ENCODE assay signal across 14 cellular contexts in the genomic region with DNA sequence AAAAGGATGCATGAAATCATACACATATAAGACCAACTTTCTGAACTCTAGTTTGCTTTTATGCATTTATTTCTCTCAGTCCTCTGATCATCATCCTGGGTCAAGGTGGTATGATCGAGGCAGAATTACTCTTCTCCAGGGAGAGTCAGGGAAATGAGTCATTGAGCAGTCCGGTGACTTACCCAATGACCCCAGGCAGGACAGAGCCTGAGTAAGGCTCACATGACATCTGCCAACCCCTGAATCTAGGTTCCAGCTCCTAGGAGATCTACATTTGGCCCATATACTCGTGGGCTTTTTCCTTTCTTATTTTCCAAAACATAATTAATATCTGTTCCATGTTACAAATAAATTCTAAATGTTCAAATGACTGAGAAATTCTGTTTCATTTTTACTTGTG.
DNase-seq lines count a peak whose midpoint lies in the region; ATAC-seq and TF ChIP-seq lines count a peak whose summit lies in the region.
"Had no signal": no experiment of that assay in that cellular context is flagged by ENCODE, and none has a peak within 500 bp of the region (broad histone marks: within the 10 kb centered on the region; RNA-seq: fewer than 3 reads in every experiment).

No MANE protein-coding gene starts in this region.

- TF ChIP-seq POLR2A in adrenal gland (IDR thresholded peaks at IDR 0.05), result no peak
- TF ChIP-seq POLR2A in uterus (IDR thresholded peaks at IDR 0.05), result no peak

- H3K36me3 ChIP-seq in adrenal gland (replicated peaks in 1 of 2) (no peaks in the 10 kb centered on the region), uterus (no peaks in the 10 kb centered on the region)
- H3K36me3 ChIP-seq: thoracic aorta had no signal

- TF ChIP-seq CTCF in adrenal gland (IDR thresholded peaks at IDR 0.05) (no peak), uterus (IDR thresholded peaks at IDR 0.05) (no peak), nephron progenitor cell (IDR thresholded peaks at IDR 0.05) (no peak)
- TF ChIP-seq CTCF in activated CD8-positive, alpha-beta T cell treated with anti-CD3 and anti-CD28 coated beads for 36 hours (IDR thresholded peaks at IDR 0.05), result no peak

- CTCF ChIA-PET in activated CD8-positive, alpha-beta T cell treated with anti-CD3 and anti-CD28 coated beads for 36 hours (lab: Charles Lee), result interaction anchor here (0.7 kb wide), 1 partner anchor 21 kb away, joined by 3 read pairs; no protein-coding TSS in a partner anchor

- H3K27me3 ChIP-seq in adrenal gland (no peaks in the 10 kb centered on the region), uterus (no peaks in the 10 kb centered on the region)

- peak overlapping the region in 1 of 5 donors; percentile 10 for H3K27ac ChIP-seq in adrenal gland
- H3K27ac ChIP-seq in uterus, result peak overlapping the region; percentile 86 to 95
- H3K27ac ChIP-seq: thoracic aorta had no signal

- peaks cover 58% of the 10 kb centered on the region for H3K4me1 Mint-ChIP-seq in nephron progenitor cell
- H3K4me1 Mint-ChIP-seq in activated CD8-positive, alpha-beta T cell treated with anti-CD3 and anti-CD28 coated beads for 36 hours (ENCODE audit: low read depth), result peaks cover 14% of the 10 kb centered on the region

- ATAC-seq in activated CD8-positive, alpha-beta T cell treated with anti-CD3 and anti-CD28 coated beads for 36 hours, result no peak
- no peak for ATAC-seq in Right ventricle myocardium inferior

- 23 to 39% (median 36%) methylated on average over 3 of the region's 3 CpGs for WGBS in adrenal gland, 4 donors

- no peak overlapping the region for H3K27ac Mint-ChIP-seq in nephron progenitor cell
- H3K27ac Mint-ChIP-seq in activated CD8-positive, alpha-beta T cell treated with anti-CD3 and anti-CD28 coated beads for 36 hours, result no peak overlapping the region
- H3K27ac Mint-ChIP-seq: activated naive CD4-positive, alpha-beta T cell treated with anti-CD3 and anti-CD28 coated beads for 36 hours; CD4-positive, alpha-beta memory T cell had no signal

- peaks cover 4% of the 10 kb centered on the region for H3K27me3 Mint-ChIP-seq in nephron progenitor cell (ENCODE audit: low read depth, poor library complexity)
- no peaks in the 10 kb centered on the region for H3K27me3 Mint-ChIP-seq in activated CD8-positive, alpha-beta T cell treated with anti-CD3 and anti-CD28 coated beads for 36 hours
- H3K27me3 Mint-ChIP-seq: CD4-positive, alpha-beta memory T cell had no signal

- POLR2A ChIA-PET in activated CD8-positive, alpha-beta T cell treated with anti-CD3 and anti-CD28 coated beads for 36 hours (lab: Charles Lee), result interaction anchor here (0.7 kb wide), 1 partner anchor 343 kb away, joined by 3 read pairs; no protein-coding TSS in a partner anchor

- intact Hi-C loops in adrenal gland (cut with DNase I) (no loop called here), uterus (cut with DNase I; ENCODE audit: low total_unique reads) (no loop called here), Right ventricle myocardium inferior (cut with DNase I) (no loop called here)
- intact Hi-C loops in activated CD8-positive, alpha-beta T cell treated with anti-CD3 and anti-CD28 coated beads for 36 hours (cut with micrococcal nuclease), result no loop called here

- H3K36me3 Mint-ChIP-seq in nephron progenitor cell (ENCODE audit: low read depth), result no peaks in the 10 kb centered on the region
- H3K36me3 Mint-ChIP-seq in activated CD8-positive, alpha-beta T cell treated with anti-CD3 and anti-CD28 coated beads for 36 hours (ENCODE audit: low read depth), result no peaks in the 10 kb centered on the region
- H3K36me3 Mint-ChIP-seq: CD4-positive, alpha-beta memory T cell had no signal

- H3K4me3 Mint-ChIP-seq in nephron progenitor cell, result no peak overlapping the region
- H3K4me3 Mint-ChIP-seq in activated CD8-positive, alpha-beta T cell treated with anti-CD3 and anti-CD28 coated beads for 36 hours, result no peak overlapping the region
- H3K4me3 Mint-ChIP-seq: activated naive CD4-positive, alpha-beta T cell treated with anti-CD3 and anti-CD28 coated beads for 36 hours; CD4-positive, alpha-beta memory T cell had no signal

- no peaks in the 10 kb centered on the region for H3K4me1 ChIP-seq in adrenal gland (replicated peaks in 1 of 2)
- no peaks in the 10 kb centered on the region for H3K4me1 ChIP-seq in uterus

- no peaks in the 10 kb centered on the region for H3K9me3 ChIP-seq in adrenal gland (replicated peaks in 1 of 3)
- no peaks in the 10 kb centered on the region for H3K9me3 ChIP-seq in uterus
- H3K9me3 ChIP-seq: thoracic aorta had no signal

- H3K4me3 ChIP-seq in adrenal gland (no peak overlapping the region), uterus (no peak overlapping the region)
- H3K4me3 ChIP-seq: thoracic aorta had no signal

- no peaks in the 10 kb centered on the region for H3K9me3 Mint-ChIP-seq in nephron progenitor cell
- H3K9me3 Mint-ChIP-seq in activated CD8-positive, alpha-beta T cell treated with anti-CD3 and anti-CD28 coated beads for 36 hours, result no peaks in the 10 kb centered on the region
- H3K9me3 Mint-ChIP-seq: activated naive CD4-positive, alpha-beta T cell treated with anti-CD3 and anti-CD28 coated beads for 36 hours; CD4-positive, alpha-beta memory T cell had no signal

- DNase-seq in HK-2 (ENCODE audit: unreplicated experiment) (peak; percentile 15), adrenal gland (peak in 5 of 7 donors; percentile 37 to 67 (median 57)), islet precursor cell (peak; percentile 67), uterus (no peak), nephron progenitor cell (no peak), Right ventricle myocardium inferior (ENCODE audit: missing footprints) (no peak)
- no peak for DNase-seq in activated CD8-positive, alpha-beta T cell treated with anti-CD3 and anti-CD28 coated beads for 36 hours
- DNase-seq: activated naive CD4-positive, alpha-beta T cell treated with anti-CD3 and anti-CD28 coated beads for 36 hours; CD4-positive, alpha-beta memory T cell; effector CD4-positive, alpha-beta T cell; MV-4-11; posterior cingulate gyrus; stimulated activated CD4-positive, alpha-beta T cell treated with anti-CD3 and anti-CD28 coated beads, Interleukin-15, amount 100 ng/mL, for 24 hours had no signal

Comparison
In these comparisons a context has a peak if more than half of its experiments do, and no peak if none do; other contexts are left out.
1. DNase-seq: peak in HK-2 (single experiment), adrenal gland (5 of 7) and islet precursor cell (single experiment); none in uterus (0 of 2), nephron progenitor cell (single experiment), activated CD8-positive, alpha-beta T cell treated with anti-CD3 and anti-CD28 coated beads for 36 hours (single experiment) and Right ventricle myocardium inferior (single experiment).